In genomic region chr11:61277973-61278565, GRCh38 we compare ENCODE assay signal across 20 cellular contexts. TPM values are rescaled to one million over a fixed set of nuclear protein-coding genes. Genes with fewer than 3 reads are reported as not detected.
DNase-seq lines count a peak whose midpoint lies in the region; TF ChIP-seq lines count a peak whose summit lies in the region.
"Had no signal": no experiment of that assay in that cellular context is flagged by ENCODE, and none has a peak within 500 bp of the region (broad histone marks: within the 10 kb centered on the region; RNA-seq: fewer than 3 reads in every experiment).

No MANE protein-coding gene starts in this region.

- no peaks in the 10 kb centered on the region for H3K4me1 ChIP-seq in mesodermal cell (ENCODE audit: control insufficient read depth, insufficient read depth, low read length, poor library complexity, severe bottlenecking)
- peaks cover 31% of the 10 kb centered on the region for H3K4me1 ChIP-seq in suprapubic skin
- no peaks in the 10 kb centered on the region for H3K4me1 ChIP-seq in BE2C

- H3K9me3 Mint-ChIP-seq in type B pancreatic cell: no peaks in the 10 kb centered on the region

- DNase-seq in NCI-H69 (lab: John Stamatoyannopoulos, UW) (peak; percentile 28), caudate nucleus (lab: John Stamatoyannopoulos, UW) (no peak), type B pancreatic cell (ENCODE audit: extremely low spot score, unreplicated experiment) (no peak), suprapubic skin (ENCODE audit: low spot score in 2 of 2) (no peak), NCI-H146 treated with DMSO at 0.1 percent for 48 hours (lab: John Stamatoyannopoulos, UW; ENCODE audit: unreplicated experiment) (no peak), BE2C (no peak)
- DNase-seq: C1 segment of cervical spinal cord, DMS 273 treated with DMSO at 0.1 percent for 48 hours, GOT3, MG63, NCI-H1105 treated with DMSO at 0.1 percent for 48 hours, NCI-H2029, NCI-H2171 treated with DMSO at 0.1 percent for 48 hours, NCI-H82, SIG-M5 had no signal

- no peak overlapping the region for H3K4me3 ChIP-seq in mesodermal cell (ENCODE audit: extremely low read depth, insufficient read depth, low read length, poor library complexity, severe bottlenecking)
- no peak overlapping the region for H3K4me3 ChIP-seq in suprapubic skin
- H3K4me3 ChIP-seq in BE2C (ENCODE audit: low read depth, low read length): no peak overlapping the region
- H3K4me3 ChIP-seq: MG63 had no signal

- no peak for TF ChIP-seq EP300 in suprapubic skin (IDR thresholded peaks at IDR 0.05)

- H3K27me3 Mint-ChIP-seq in type B pancreatic cell: no peaks in the 10 kb centered on the region

- H3K4me1 Mint-ChIP-seq in type B pancreatic cell (ENCODE audit: unreplicated experiment): peaks cover 8% of the 10 kb centered on the region

- H3K27ac ChIP-seq in caudate nucleus (ENCODE audit: low read depth, low read length) (peak overlapping the region; percentile 0), mesodermal cell (ENCODE audit: low read depth, low read length, severe bottlenecking) (peak overlapping the region; percentile 49), suprapubic skin (no peak overlapping the region)
- H3K27ac ChIP-seq: KMS-11 had no signal

- no peak for TF ChIP-seq CTCF in type B pancreatic cell (conservative IDR thresholded peaks at IDR 0.05)
- no peak for TF ChIP-seq CTCF in suprapubic skin (IDR thresholded peaks at IDR 0.05)
- TF ChIP-seq CTCF in BE2C (IDR thresholded peaks at IDR 0.05; ENCODE audit: low read depth, low read length): no peak

- WGBS in mesodermal cell (ENCODE audit: insufficient coverage in 2 of 2), 2 experiments: 56 to 64% methylated on average over 11 of the region's 11 CpGs
- WGBS in suprapubic skin: 49% methylated on average over 11 of the region's 11 CpGs

- TF ChIP-seq POLR2A in suprapubic skin (IDR thresholded peaks at IDR 0.05): no peak

- H3K36me3 Mint-ChIP-seq in type B pancreatic cell: peaks cover 3% of the 10 kb centered on the region

- H3K36me3 ChIP-seq in mesodermal cell (ENCODE audit: control insufficient read depth, insufficient read depth, low read length) (peaks cover 73% of the 10 kb centered on the region), suprapubic skin (no peaks in the 10 kb centered on the region), BE2C (no peaks in the 10 kb centered on the region)

- H3K9me3 ChIP-seq in mesodermal cell (ENCODE audit: control insufficient read depth, low read length) (no peaks in the 10 kb centered on the region), suprapubic skin (no peaks in the 10 kb centered on the region), BE2C (no peaks in the 10 kb centered on the region)
- H3K9me3 ChIP-seq: MG63 had no signal

- H3K4me3 Mint-ChIP-seq in type B pancreatic cell: peak overlapping the region; percentile 57

- H3K27me3 ChIP-seq in suprapubic skin (no peaks in the 10 kb centered on the region), BE2C (no peaks in the 10 kb centered on the region)
- H3K27me3 ChIP-seq: MG63 had no signal

- H3K27ac Mint-ChIP-seq in type B pancreatic cell: peak overlapping the region; percentile 29

RNA-seq across cellular contexts. Expression of gene VWCE, which starts 17.0 kb away (rescaled TPM):
- 15.1 TPM for polyA plus RNA-seq in mesodermal cell (2013, experiment 1 of 2)
- polyA plus RNA-seq in mesodermal cell (2013, experiment 2 of 2): 10.5 TPM
- 5.4 and 20.0 TPM in 2 replicates for total RNA-seq in type B pancreatic cell (ENCODE audit: low replicate concordance)
- total RNA-seq in suprapubic skin: 1 to 10 TPM in 3 of 4 donors, under 1 TPM in 1; 0.26 to 1.7 (median 1.6) TPM
- polyA plus RNA-seq in BE2C (2012; ENCODE audit: insufficient read depth, insufficient read length, low read depth): 0.80 TPM
- total RNA-seq: Daoy had no signal

RNA-seq across cellular contexts. Expression of gene PGA5, which starts 37.1 kb away (rescaled TPM):
- 0.92 TPM for polyA plus RNA-seq in mesodermal cell (2013, experiment 1 of 2)
- polyA plus RNA-seq in mesodermal cell (2013, experiment 2 of 2): not detected
- total RNA-seq in type B pancreatic cell (ENCODE audit: low replicate concordance) (0.62 and 2.9 TPM in 2 replicates), suprapubic skin (not detected)
- polyA plus RNA-seq in BE2C (2012; ENCODE audit: insufficient read depth, insufficient read length, low read depth): not detected
- total RNA-seq: Daoy, HepG2, NCI-H460 had no signal
- polyA plus RNA-seq: HepG2 had no signal

RNA-seq across cellular contexts. Expression of gene DDB1, which starts 54.8 kb away (rescaled TPM):
- 190 TPM for polyA plus RNA-seq in mesodermal cell (2013, experiment 1 of 2)
- polyA plus RNA-seq in mesodermal cell (2013, experiment 2 of 2): 169 TPM
- total RNA-seq in type B pancreatic cell (ENCODE audit: low replicate concordance): 234 and 279 TPM in 2 replicates
- 100 to 1,000 TPM; 151 to 219 (median 182) TPM for total RNA-seq in suprapubic skin
- polyA plus RNA-seq in BE2C (2012; ENCODE audit: insufficient read depth, insufficient read length, low read depth): 95.8 TPM

RNA-seq across cellular contexts. Expression of gene TKFC, which starts 55.0 kb away (rescaled TPM):
- polyA plus RNA-seq in mesodermal cell (2013, experiment 1 of 2): 37.0 TPM
- polyA plus RNA-seq in mesodermal cell (2013, experiment 2 of 2): 27.9 TPM
- total RNA-seq in type B pancreatic cell (ENCODE audit: low replicate concordance) (66.9 and 72.6 TPM in 2 replicates), suprapubic skin (10 to 100 TPM; 38.6 to 55.3 (median 47.8) TPM)
- 53.8 TPM for polyA plus RNA-seq in BE2C (2012; ENCODE audit: insufficient read depth, insufficient read length, low read depth)

RNA-seq across cellular contexts. Expression of gene PGA4, which starts 55.9 kb away (rescaled TPM):
- 0.88 TPM for polyA plus RNA-seq in mesodermal cell (2013, experiment 1 of 2)
- polyA plus RNA-seq in mesodermal cell (2013, experiment 2 of 2): 0.76 TPM
- total RNA-seq in type B pancreatic cell (ENCODE audit: low replicate concordance): 1.6 and 7.0 TPM in 2 replicates
- 1 to 10 TPM in 1 of 4 donors, not detected in 3; 4.8 TPM for total RNA-seq in suprapubic skin
- not detected for polyA plus RNA-seq in BE2C (2012; ENCODE audit: insufficient read depth, insufficient read length, low read depth)
- total RNA-seq: Daoy, HepG2, NCI-H460 had no signal
- polyA plus RNA-seq: HepG2 had no signal
